In the genomic region with DNA sequence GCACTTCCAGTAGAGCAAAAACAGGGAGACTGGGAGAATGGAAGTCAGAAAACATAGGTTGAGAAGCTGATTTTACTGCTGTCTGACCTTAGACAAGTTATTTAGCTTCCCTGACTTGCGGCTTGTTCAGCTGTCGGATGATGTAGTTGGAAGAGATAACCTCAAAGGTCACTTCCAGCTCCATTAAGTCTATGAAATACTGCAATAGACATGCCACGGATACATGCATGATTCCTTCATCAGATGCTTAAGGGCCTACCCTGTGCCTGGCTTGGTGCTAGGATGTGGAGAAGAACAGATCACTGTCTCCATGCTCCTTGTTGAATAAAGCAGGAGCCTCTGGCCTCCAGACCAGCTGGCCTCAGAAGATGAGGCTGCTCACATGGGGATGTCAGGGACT, we compare ENCODE assay signal across 19 cellular contexts.
"Had no signal": no experiment of that assay in that cellular context is flagged by ENCODE, and none has a peak within 500 bp of the region (broad histone marks: within the 10 kb centered on the region; RNA-seq: fewer than 3 reads in every experiment).

No MANE protein-coding gene starts in this region.

- H3K27ac ChIP-seq: dorsolateral prefrontal cortex, epithelial cell of prostate, pancreas, right lobe of liver had no signal

- H3K27me3 ChIP-seq: dorsolateral prefrontal cortex, heart left ventricle, pancreas, right lobe of liver had no signal

- H3K4me3 ChIP-seq: dorsolateral prefrontal cortex, heart left ventricle, pancreas, right lobe of liver had no signal

- H3K27me3 Mint-ChIP-seq: brain; memory B cell; stimulated activated memory B cell treated with anti-CD40 and anti-IgM and Interleukin-4, amounts not matched to agents 10 μg/mL and 1 μg/mL and 100 μg/mL, for 72 hours had no signal

- H3K27ac Mint-ChIP-seq: memory B cell; stimulated activated memory B cell treated with anti-CD40 and anti-IgM and Interleukin-4, amounts not matched to agents 10 μg/mL and 1 μg/mL and 100 μg/mL, for 72 hours; T-helper 2 cell treated with Interferon-gamma antibody and Interleukin-4, amounts not matched to agents 5 μg/mL and 100 μg/mL, for 36 hours had no signal

- H3K9me3 ChIP-seq: heart left ventricle, pancreas, right lobe of liver had no signal

- H3K36me3 ChIP-seq: pancreas, right lobe of liver had no signal

- H3K4me1 ChIP-seq: pancreas, right lobe of liver had no signal

- H3K4me3 Mint-ChIP-seq: brain; memory B cell; natural killer cell; stimulated activated memory B cell treated with anti-CD40 and anti-IgM and Interleukin-4, amounts not matched to agents 10 μg/mL and 1 μg/mL and 100 μg/mL, for 72 hours; T-helper 2 cell treated with Interferon-gamma antibody and Interleukin-4, amounts not matched to agents 5 μg/mL and 100 μg/mL, for 36 hours had no signal

- ATAC-seq: pancreas; right lobe of liver; stimulated activated memory B cell treated with anti-CD40 and anti-IgM and Interleukin-4, amounts not matched to agents 10 μg/mL and 1 μg/mL and 100 μg/mL, for 72 hours had no signal

- H3K9me3 Mint-ChIP-seq: activated naive CD4-positive, alpha-beta T cell treated with anti-CD3 and anti-CD28 coated beads, Interleukin-2, amount 50 U/mL, for 72 hours; brain; memory B cell; natural killer cell; stimulated activated memory B cell treated with anti-CD40 and anti-IgM and Interleukin-4, amounts not matched to agents 10 μg/mL and 1 μg/mL and 100 μg/mL, for 72 hours; T-helper 2 cell treated with Interferon-gamma antibody and Interleukin-4, amounts not matched to agents 5 μg/mL and 100 μg/mL, for 36 hours had no signal

- DNase-seq: activated CD4-positive, alpha-beta T cell treated with anti-CD3 and anti-CD28 coated beads, Interleukin-2, amount 50 U/mL, for 4 hours; activated effector memory CD4-positive, alpha-beta T cell treated with anti-CD3 and anti-CD28 coated beads, Interleukin-2, amount 50 U/mL, for 16 hours; anterior cingulate cortex; caudate nucleus; dorsolateral prefrontal cortex; foreskin melanocyte; heart left ventricle; kidney glomerular epithelial cell; natural killer cell; pancreas; right lobe of liver; small intestine; stimulated activated CD4-positive, alpha-beta T cell treated with anti-CD3 and anti-CD28 coated beads, Interleukin-4, amount 100 ng/mL, for 1 hour had no signal

- H3K36me3 Mint-ChIP-seq: natural killer cell had no signal
